8 cellular contexts compared by ENCODE assay signal in the genomic region with DNA sequence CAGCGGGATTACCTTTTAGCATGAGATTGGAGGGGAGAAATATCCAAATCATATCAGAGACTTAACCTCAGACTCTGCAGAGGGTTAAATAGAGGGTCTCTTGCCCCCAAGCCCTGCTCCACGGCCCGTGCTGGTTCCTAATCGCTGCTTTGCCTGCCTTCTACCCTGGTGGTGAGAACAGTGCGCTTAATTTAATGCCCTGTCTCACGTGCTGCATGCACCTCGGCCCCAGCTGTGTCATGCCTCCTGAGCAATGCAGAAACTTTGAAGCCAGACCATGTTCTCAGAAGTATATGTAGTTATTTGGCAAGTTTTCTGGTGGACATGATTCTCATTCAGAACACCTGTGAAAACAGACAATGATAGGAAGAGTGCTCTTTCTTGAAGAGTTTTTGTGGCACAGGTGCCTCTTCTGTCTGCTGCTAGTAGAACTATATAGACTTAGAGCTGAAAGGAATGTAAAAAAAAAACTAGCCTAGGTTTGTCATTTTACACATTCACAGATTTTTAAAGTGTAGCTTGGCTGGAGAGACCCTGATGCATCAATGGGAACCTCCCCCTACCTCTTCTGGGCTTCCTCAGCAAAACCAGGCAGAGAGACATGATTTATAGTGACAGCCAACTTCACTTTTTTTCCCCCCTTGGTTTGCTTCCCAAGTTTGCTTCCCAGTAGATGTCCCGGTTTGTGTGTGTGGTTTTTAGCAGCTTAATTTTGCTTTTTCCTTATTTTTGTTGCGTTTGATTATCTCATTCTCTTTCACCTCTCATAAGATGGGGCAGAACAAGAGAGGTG. TPM values are rescaled to one million over a fixed set of nuclear protein-coding genes. Genes with fewer than 3 reads are reported as not detected.
DNase-seq lines count a peak whose midpoint lies in the region; ATAC-seq and TF ChIP-seq lines count a peak whose summit lies in the region.

No MANE protein-coding gene starts in this region.

- no peak for ATAC-seq in HCT116
- peak; percentile 64 for ATAC-seq in foreskin keratinocyte

- H3K9ac ChIP-seq in HCT116 (ENCODE audit: low read length) = peak overlapping the region; percentile 65

- H3K4me3 ChIP-seq in HCT116 (replicated peaks in 1 of 2; ENCODE audit: low read depth in 1 of 2, low read length in 2 of 2) (peak overlapping the region; percentile 57 to 80), MG63 (peak overlapping the region; percentile 93), spleen (peak overlapping the region; percentile 52 to 92 (median 68))

- H4K20me1 ChIP-seq in HCT116 (ENCODE audit: insufficient read depth) = no peaks in the 10 kb centered on the region

- H3K9me2 ChIP-seq in HCT116 (ENCODE audit: insufficient read depth) = no peaks in the 10 kb centered on the region

- 0 out of 6 replicates have a peak, but pooled peaks of 2 of the 3 experiments have one; percentile 14 to 19 for TF ChIP-seq CTCF in HCT116 (IDR thresholded peaks at IDR 0.05 in 2 of 3, conservative IDR thresholded peaks at IDR 0.05 in 1 of 3; ENCODE audit: borderline replicate concordance in 1 of 3, insufficient read depth in 1 of 3, low read depth in 2 of 3, low read length in 2 of 3)
- peak; percentile 27 for TF ChIP-seq CTCF in foreskin keratinocyte (conservative IDR thresholded peaks at IDR 0.05)
- peak in 6 of 11 experiments; percentile 15 to 42 (median 28) for TF ChIP-seq CTCF in spleen (IDR thresholded peaks at IDR 0.05 in 8 of 11, conservative IDR thresholded peaks at IDR 0.05 in 3 of 11)

- no peak for TF ChIP-seq RAD21 in HCT116 (IDR thresholded peaks at IDR 0.05; ENCODE audit: low read depth)

- POLR2A ChIA-PET in HCT116 (lab: Charles Lee) = no interaction called here

- RAD21 ChIA-PET in HCT116 (lab: Charles Lee; ENCODE audit: low non-redundant PET in 1 of 2, low total read pairs in 2 of 2, uncharacterized antibody in 2 of 2, unreplicated experiment in 2 of 2) = no interaction called here

- peak overlapping the region; percentile 85 for H3K4me2 ChIP-seq in HCT116 (ENCODE audit: low read length)

- no peak for TF ChIP-seq POLR2A in HCT116 (IDR thresholded peaks at IDR 0.05; ENCODE audit: borderline replicate concordance, extremely low read depth, insufficient read depth, insufficient read length)
- TF ChIP-seq POLR2A in spleen (IDR thresholded peaks at IDR 0.05) = no peak

- intact Hi-C loops in HCT116 (cut with micrococcal nuclease) = no loop called here
- intact Hi-C loops in spleen (cut with DNase I; ENCODE audit: low total_unique reads) = no loop called here

- DNase-seq in NOMO-1 (lab: John Stamatoyannopoulos, UW; ENCODE audit: unreplicated experiment in 2 of 2) (peak; percentile 34 to 64), NOMO-1 treated with dmso at 0.1 percent for 144 hours (lab: John Stamatoyannopoulos, UW; ENCODE audit: unreplicated experiment) (no peak), HCT116 (ENCODE audit: low read depth, low spot score) (no peak), MG63 (peak; percentile 52), activated T-cell treated with anti-CD3 and anti-CD28 coated beads for 48 hours (ENCODE audit: low read depth) (peak; percentile 52), foreskin keratinocyte (no peak), spleen (peak; percentile 84), cerebellum (ENCODE audit: low spot score) (no peak)

- H3K9me3 ChIP-seq in HCT116 (ENCODE audit: control insufficient read depth in 1 of 2, insufficient read depth in 1 of 2, low read depth in 1 of 2, low read length in 2 of 2) (no peaks in the 10 kb centered on the region), MG63 (no peaks in the 10 kb centered on the region), spleen (no peaks in the 10 kb centered on the region)

- 22 to 45% (median 30%) methylated on average over 9 of the region's 9 CpGs for WGBS in spleen, 5 donors

- H3K79me2 ChIP-seq in HCT116 (ENCODE audit: insufficient read depth, low read length) = peaks cover 63% of the 10 kb centered on the region

- no peaks in the 10 kb centered on the region; a peak in 1 of 4 replicates for H3K36me3 ChIP-seq in HCT116 (ENCODE audit: control insufficient read depth in 1 of 2, insufficient read depth in 2 of 2, low read length in 2 of 2)
- H3K36me3 ChIP-seq in MG63 = peaks cover 28% of the 10 kb centered on the region
- peaks cover 0 to 6% (median 0%) of the 10 kb centered on the region in 6 donors for H3K36me3 ChIP-seq in spleen

- no peak overlapping the region for H2AFZ ChIP-seq in HCT116 (ENCODE audit: low read depth, low read length, poor library complexity, severe bottlenecking)

- no peak overlapping the region for H3K27ac ChIP-seq in HCT116 (ENCODE audit: low read depth, low read length)
- no peak overlapping the region for H3K27ac ChIP-seq in foreskin keratinocyte
- peak overlapping the region; percentile 0 to 98 (median 94) for H3K27ac ChIP-seq in spleen

- no peaks in the 10 kb centered on the region for H3K27me3 ChIP-seq in HCT116 (ENCODE audit: insufficient read depth, low read length)
- no peaks in the 10 kb centered on the region for H3K27me3 ChIP-seq in MG63
- H3K27me3 ChIP-seq in foreskin keratinocyte = no peaks in the 10 kb centered on the region
- H3K27me3 ChIP-seq in spleen (replicated peaks in 1 of 7) = no peaks in the 10 kb centered on the region

- CTCF ChIA-PET in HCT116 (lab: Charles Lee) = interaction anchor here (1.2 kb wide), 1 partner anchor 18 kb away, joined by 3 read pairs; no protein-coding TSS in a partner anchor

- no TSS peak for BruUV-seq in HCT116 (replicated peaks; lab: Mats Ljungman, UMichigan)

- H3K4me1 ChIP-seq in HCT116 (ENCODE audit: control insufficient read depth in 1 of 2, insufficient read depth in 2 of 2, low read length in 2 of 2) (peaks cover 12 to 25% of the 10 kb centered on the region in 2 experiments; a peak in 3 of 4 replicates), foreskin keratinocyte (peaks cover 32% of the 10 kb centered on the region), spleen (peaks cover 47 to 78% (median 74%) of the 10 kb centered on the region in 6 donors)

TF ChIP-seq in HCT116, 20 proteins besides CTCF, POLR2A, EP300 and RAD21:
- TF ChIP-seq, protein P1, sequence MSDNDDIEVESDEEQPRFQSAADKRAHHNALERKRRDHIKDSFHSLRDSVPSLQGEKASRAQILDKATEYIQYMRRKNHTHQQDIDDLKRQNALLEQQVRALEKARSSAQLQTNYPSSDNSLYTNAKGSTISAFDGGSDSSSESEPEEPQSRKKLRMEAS (IDR thresholded peaks at IDR 0.05) = 0 out of 2 replicates have a peak, but pooled peaks have one; percentile 19
- TF ChIP-seq ZNF274 (IDR thresholded peaks at IDR 0.05; ENCODE audit: low read depth, low read length) = no peak
- no peak for TF ChIP-seq POLR2AphosphoS5 (IDR thresholded peaks at IDR 0.05; ENCODE audit: low read depth, low read length)
- TF ChIP-seq CBX3 (IDR thresholded peaks at IDR 0.05; ENCODE audit: low read depth) = no peak

RNA-seq across cellular contexts. Expression of gene OTULIN, which starts 1.6 kb away (rescaled TPM):
- total RNA-seq in HCT116 (2021; ENCODE audit: unreplicated experiment) = 25.7 TPM
- 8.8 and 10.6 TPM in 2 replicates for polyA plus RNA-seq in HCT116 (2012)
- total RNA-seq in MG63 (2014; rRNA removed; shearing (Covaris generic); ENCODE audit: low replicate concordance) = 19.1 and 71.5 TPM in 2 replicates
- total RNA-seq in foreskin keratinocyte = 25.2 and 26.2 TPM in 2 replicates
- 9.0 and 11.4 TPM in 2 replicates for polyA plus RNA-seq in foreskin keratinocyte
- total RNA-seq in spleen = 10 to 100 TPM; 30.1 to 53.7 (median 38.0) TPM
- 1 to 10 TPM; 2.7 to 7.7 (median 4.7) TPM for polyA plus RNA-seq in spleen
- total RNA-seq in cerebellum = 24.5 TPM

Comparison
In these comparisons a context has a peak if more than half of its experiments do, and no peak if none do; other contexts are left out.
1. DNase-seq: peak in NOMO-1 (2 of 2), MG63 (single experiment), activated T-cell treated with anti-CD3 and anti-CD28 coated beads for 48 hours (single experiment) and spleen (single experiment); none in NOMO-1 treated with dmso at 0.1 percent for 144 hours (single experiment), HCT116 (single experiment), foreskin keratinocyte (0 of 2) and cerebellum (single experiment).
2. H3K27ac ChIP-seq: peak in spleen (8 of 8); none in HCT116 (single experiment) and foreskin keratinocyte (single experiment).
3. Peak in every context shown above with its lines, with median percentiles within 50 percentile points of each other: H3K4me3 ChIP-seq and CTCF ChIP-seq.